In the genomic region with DNA sequence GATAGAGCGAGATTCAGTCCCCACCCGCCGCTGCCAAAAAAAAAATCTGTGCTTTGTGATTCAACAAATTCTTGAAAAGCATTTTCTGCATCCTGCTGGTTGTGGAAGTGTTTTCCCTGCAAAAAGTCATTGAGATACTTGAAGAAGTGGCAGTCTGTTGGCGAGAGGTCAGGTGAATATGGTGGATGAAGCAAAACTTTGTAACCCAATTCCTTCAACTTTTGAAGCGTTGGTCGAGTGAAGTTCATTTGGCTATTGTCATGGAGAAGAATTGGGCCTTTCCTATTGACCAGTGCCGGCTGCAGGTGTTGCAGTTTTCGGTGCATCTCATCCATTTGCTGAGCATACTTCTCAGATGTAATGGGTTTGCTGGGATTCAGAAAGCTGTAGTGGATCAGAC, we compare ENCODE assay signal across 29 cellular contexts. TPM values are rescaled to one million over a fixed set of nuclear protein-coding genes. Genes with fewer than 3 reads are reported as not detected.
"Had no signal": no experiment of that assay in that cellular context is flagged by ENCODE, and none has a peak within 500 bp of the region (broad histone marks: within the 10 kb centered on the region; RNA-seq: fewer than 3 reads in every experiment).

No MANE protein-coding gene starts in this region.

- H3K9me3 Mint-ChIP-seq: activated CD4-positive, alpha-beta memory T cell treated with anti-CD3 and anti-CD28 coated beads, Interleukin-2, amount 10 ng/mL, durations not matched to agents 7 days and 5 days; activated CD4-positive, alpha-beta T cell treated with anti-CD3 and anti-CD28 coated beads, Interleukin-2, amount 10 ng/mL, durations not matched to agents 7 days and 5 days; activated naive CD4-positive, alpha-beta T cell treated with anti-CD3 and anti-CD28 coated beads, Interleukin-2, amount 10 ng/mL, durations not matched to agents 7 days and 5 days; activated naive CD4-positive, alpha-beta T cell treated with anti-CD3 and anti-CD28 coated beads, Interleukin-2, amount 50 U/mL, for 72 hours; activated naive CD8-positive, alpha-beta T cell treated with anti-CD3 and anti-CD28 coated beads, Interleukin-2, amount 10 ng/mL, durations not matched to agents 7 days and 5 days; activated T-cell treated with anti-CD3 and anti-CD28 coated beads, Interleukin-2, amount 50 U/mL, for 24 hours; activated T-cell treated with anti-CD3 and anti-CD28 coated beads, Interleukin-2, amount 50 U/mL, for 72 hours; brain; T-helper 2 cell treated with Interferon-gamma antibody and Interleukin-4, amounts not matched to agents 5 μg/mL and 100 μg/mL, for 36 hours had no signal

- H3K27ac Mint-ChIP-seq: activated CD4-positive, alpha-beta memory T cell treated with anti-CD3 and anti-CD28 coated beads, Interleukin-2, amount 10 ng/mL, durations not matched to agents 7 days and 5 days; activated CD4-positive, alpha-beta T cell treated with anti-CD3 and anti-CD28 coated beads, Interleukin-2, amount 10 ng/mL, durations not matched to agents 7 days and 5 days; activated naive CD4-positive, alpha-beta T cell treated with anti-CD3 and anti-CD28 coated beads, Interleukin-2, amount 10 ng/mL, durations not matched to agents 7 days and 5 days; activated naive CD4-positive, alpha-beta T cell treated with anti-CD3 and anti-CD28 coated beads, Interleukin-2, amount 50 U/mL, for 72 hours; activated naive CD8-positive, alpha-beta T cell treated with anti-CD3 and anti-CD28 coated beads, Interleukin-2, amount 10 ng/mL, durations not matched to agents 7 days and 5 days; activated T-cell treated with anti-CD3 and anti-CD28 coated beads, Interleukin-2, amount 50 U/mL, for 24 hours; activated T-cell treated with anti-CD3 and anti-CD28 coated beads, Interleukin-2, amount 50 U/mL, for 72 hours; T-helper 17 cell; T-helper 2 cell treated with Interferon-gamma antibody and Interleukin-4, amounts not matched to agents 5 μg/mL and 100 μg/mL, for 36 hours had no signal

- H3K27ac ChIP-seq: ascending aorta, breast epithelium, cardiac muscle cell, colonic mucosa, foreskin keratinocyte, gastrocnemius medialis, heart left ventricle had no signal

- H3K27me3 Mint-ChIP-seq: activated CD4-positive, alpha-beta memory T cell treated with anti-CD3 and anti-CD28 coated beads, Interleukin-2, amount 10 ng/mL, durations not matched to agents 7 days and 5 days; activated naive CD4-positive, alpha-beta T cell treated with anti-CD3 and anti-CD28 coated beads, Interleukin-2, amount 10 ng/mL, durations not matched to agents 7 days and 5 days; brain had no signal

- H3K36me3 ChIP-seq: ascending aorta, breast epithelium, cardiac muscle cell, colonic mucosa, gastrocnemius medialis, heart left ventricle had no signal

- DNase-seq: activated CD4-positive, alpha-beta memory T cell treated with anti-CD3 and anti-CD28 coated beads, Interleukin-2, amount 10 ng/mL, durations not matched to agents 7 days and 5 days; activated CD4-positive, alpha-beta T cell treated with anti-CD3 and anti-CD28 coated beads for 1 hour; activated CD4-positive, alpha-beta T cell treated with anti-CD3 and anti-CD28 coated beads for 4 hours; activated CD4-positive, alpha-beta T cell treated with anti-CD3 and anti-CD28 coated beads, Interleukin-2, amount 10 ng/mL, durations not matched to agents 7 days and 5 days; activated CD4-positive, alpha-beta T cell treated with anti-CD3 and anti-CD28 coated beads, Interleukin-2, amount 50 U/mL, for 4 hours; activated CD8-positive, alpha-beta memory T cell treated with anti-CD3 and anti-CD28 coated beads, Interleukin-2, amount 50 U/mL, for 48 hours; activated gamma-delta T cell; activated naive CD4-positive, alpha-beta T cell; activated naive CD4-positive, alpha-beta T cell treated with anti-CD3 and anti-CD28 coated beads, Interleukin-2, amount 10 ng/mL, durations not matched to agents 7 days and 5 days; activated naive CD8-positive, alpha-beta T cell treated with anti-CD3 and anti-CD28 coated beads, Interleukin-2, amount 10 ng/mL, durations not matched to agents 7 days and 5 days; activated T-cell treated with anti-CD3 and anti-CD28 coated beads for 4 hours; activated T-cell treated with anti-CD3 and anti-CD28 coated beads, Interleukin-2, amount 50 U/mL, for 24 hours; activated T-cell treated with anti-CD3 and anti-CD28 coated beads, Interleukin-2, amount 50 U/mL, for 72 hours; central memory CD4-positive, alpha-beta T cell; cerebellar nuclear complex; colonic mucosa; effector CD8-positive, alpha-beta T cell; foreskin keratinocyte; gastrocnemius medialis; glutamatergic neuron; heart left ventricle; T-helper 17 cell had no signal

- H3K4me3 ChIP-seq: ascending aorta, breast epithelium, cardiac muscle cell, colonic mucosa, gastrocnemius medialis, heart left ventricle had no signal

- H3K27me3 ChIP-seq: ascending aorta, breast epithelium, cardiac muscle cell, colonic mucosa, foreskin keratinocyte, gastrocnemius medialis, heart left ventricle had no signal

- H3K4me1 Mint-ChIP-seq: activated CD4-positive, alpha-beta memory T cell treated with anti-CD3 and anti-CD28 coated beads, Interleukin-2, amount 10 ng/mL, durations not matched to agents 7 days and 5 days; activated CD4-positive, alpha-beta T cell treated with anti-CD3 and anti-CD28 coated beads, Interleukin-2, amount 10 ng/mL, durations not matched to agents 7 days and 5 days; activated naive CD4-positive, alpha-beta T cell treated with anti-CD3 and anti-CD28 coated beads, Interleukin-2, amount 10 ng/mL, durations not matched to agents 7 days and 5 days; activated naive CD8-positive, alpha-beta T cell treated with anti-CD3 and anti-CD28 coated beads, Interleukin-2, amount 10 ng/mL, durations not matched to agents 7 days and 5 days; T-helper 17 cell had no signal

- H3K4me1 ChIP-seq: breast epithelium, colonic mucosa had no signal

- H3K9me3 ChIP-seq: ascending aorta, breast epithelium, colonic mucosa, gastrocnemius medialis, heart left ventricle had no signal

- H3K36me3 Mint-ChIP-seq: activated naive CD4-positive, alpha-beta T cell treated with anti-CD3 and anti-CD28 coated beads, Interleukin-2, amount 10 ng/mL, durations not matched to agents 7 days and 5 days; activated naive CD4-positive, alpha-beta T cell treated with anti-CD3 and anti-CD28 coated beads, Interleukin-2, amount 50 U/mL, for 72 hours; activated naive CD8-positive, alpha-beta T cell treated with anti-CD3 and anti-CD28 coated beads, Interleukin-2, amount 10 ng/mL, durations not matched to agents 7 days and 5 days had no signal

- ATAC-seq: activated naive CD4-positive, alpha-beta T cell treated with anti-CD3 and anti-CD28 coated beads, Interleukin-2, amount 50 U/mL, for 72 hours; activated T-cell treated with anti-CD3 and anti-CD28 coated beads, Interleukin-2, amount 50 U/mL, for 72 hours; esophagus mucosa; foreskin keratinocyte; gastrocnemius medialis; heart left ventricle; T-helper 17 cell had no signal

- H3K4me3 Mint-ChIP-seq: activated CD4-positive, alpha-beta memory T cell treated with anti-CD3 and anti-CD28 coated beads, Interleukin-2, amount 10 ng/mL, durations not matched to agents 7 days and 5 days; activated CD4-positive, alpha-beta T cell treated with anti-CD3 and anti-CD28 coated beads, Interleukin-2, amount 10 ng/mL, durations not matched to agents 7 days and 5 days; activated naive CD4-positive, alpha-beta T cell treated with anti-CD3 and anti-CD28 coated beads, Interleukin-2, amount 10 ng/mL, durations not matched to agents 7 days and 5 days; activated naive CD8-positive, alpha-beta T cell treated with anti-CD3 and anti-CD28 coated beads, Interleukin-2, amount 10 ng/mL, durations not matched to agents 7 days and 5 days; activated T-cell treated with anti-CD3 and anti-CD28 coated beads, Interleukin-2, amount 50 U/mL, for 24 hours; activated T-cell treated with anti-CD3 and anti-CD28 coated beads, Interleukin-2, amount 50 U/mL, for 72 hours; brain; T-helper 17 cell; T-helper 2 cell treated with Interferon-gamma antibody and Interleukin-4, amounts not matched to agents 5 μg/mL and 100 μg/mL, for 36 hours had no signal

RNA-seq across cellular contexts. Expression of gene SRGAP1, which starts 20.9 kb away (rescaled TPM):
- total RNA-seq: activated CD4-positive, alpha-beta memory T cell treated with anti-CD3 and anti-CD28 coated beads, Interleukin-2, amount 10 ng/mL, durations not matched to agents 7 days and 5 days; activated CD4-positive, alpha-beta T cell treated with anti-CD3 and anti-CD28 coated beads, Interleukin-2, amount 10 ng/mL, durations not matched to agents 7 days and 5 days had no signal
